1 cellular context compared by ENCODE assay signal in genomic region chr3:8519774-8520448, GRCh38.
TF ChIP-seq lines count a peak whose summit lies in the region.

No MANE protein-coding gene starts in this region.

TF ChIP-seq in H1, 55 proteins besides CTCF, POLR2A, EP300 and RAD21:
- TF ChIP-seq POU5F1 (IDR thresholded peaks at IDR 0.05; ENCODE audit: low read depth, low read length): no peak
- no peak for TF ChIP-seq SIN3A (conservative IDR thresholded peaks at IDR 0.05 in 1 of 2, IDR thresholded peaks at IDR 0.05 in 1 of 2; ENCODE audit: low read depth in 1 of 2, low read length in 2 of 2)
- TF ChIP-seq TEAD4 (IDR thresholded peaks at IDR 0.05; ENCODE audit: low read depth, low read length): 0 out of 2 replicates have a peak, but pooled peaks have one; percentile 35
TF ChIP-seq in H1: peak in this region for 1.
